Comparison of ENCODE assay signal across 8 cellular contexts in genomic region chr7:35800718-35801391, GRCh38. TPM values are rescaled to one million over a fixed set of nuclear protein-coding genes. Genes with fewer than 3 reads are reported as not detected.
DNase-seq lines count a peak whose midpoint lies in the region; TF ChIP-seq lines count a peak whose summit lies in the region.

Gene SEPTIN7, plus strand, starts transcription at chr7:35801057. Its CDS starts 153 bp downstream, at chr7:35801210.

- TF ChIP-seq CTCF in H9 (conservative IDR thresholded peaks at IDR 0.05) (no peak), fibroblast of pulmonary artery (IDR thresholded peaks at IDR 0.05; ENCODE audit: low read length, missing control alignments) (no peak), nephron (IDR thresholded peaks at IDR 0.05; ENCODE audit: unreplicated experiment in 3 of 3) (no peak)

- H4K91ac ChIP-seq in H9 (ENCODE audit: insufficient read length, low read depth, low read length) = peak within 1 kb of the TSS; percentile 90

- no peak within 1 kb of the TSS for H3K23ac ChIP-seq in H9 (ENCODE audit: insufficient read length, low read depth, low read length)

- H4K20me1 ChIP-seq in H9 (ENCODE audit: control insufficient read depth, insufficient read depth, insufficient read length) = no peaks in the 10 kb centered on the region

- peaks cover 4% of the 10 kb centered on the region for H3K23me2 ChIP-seq in H9 (ENCODE audit: insufficient read length, low read depth, low read length, poor library complexity, severe bottlenecking)

- H2BK120ac ChIP-seq in H9 (ENCODE audit: low read depth, low read length, poor library complexity, severe bottlenecking) = peak within 1 kb of the TSS; percentile 82

- H3K79me1 ChIP-seq in H9 (ENCODE audit: insufficient read depth, low read depth, low read length, poor library complexity, severe bottlenecking) = peaks cover 1% of the 10 kb centered on the region

- H3K4ac ChIP-seq in H9 (ENCODE audit: low read depth, low read length) = no peak within 1 kb of the TSS; the same call in 1 of the 2 replicates

- H3K27ac Mint-ChIP-seq in H9 (peak within 1 kb of the TSS; percentile 98 to 100 (median 100)), nephron (peak within 1 kb of the TSS; percentile 100)
- H3K27ac Mint-ChIP-seq in stimulated activated naive CD8-positive, alpha-beta T cell treated with anti-CD3 and anti-CD28 coated beads, Interleukin-15, Interleukin-2, amounts not matched to agents 100 ng/mL and 50 ng/mL, for 24 hours = peak within 1 kb of the TSS; percentile 98

- H3K27me3 Mint-ChIP-seq in H9 (ENCODE audit: low read depth) (no peaks in the 10 kb centered on the region), nephron (ENCODE audit: low read depth) (no peaks in the 10 kb centered on the region)
- no peaks in the 10 kb centered on the region for H3K27me3 Mint-ChIP-seq in stimulated activated naive CD8-positive, alpha-beta T cell treated with anti-CD3 and anti-CD28 coated beads, Interleukin-15, Interleukin-2, amounts not matched to agents 100 ng/mL and 50 ng/mL, for 24 hours

- no CpG with 5 or more reads among the region's 62 CpGs for WGBS in H9 (ENCODE audit: extremely low coverage, insufficient read length, low lambda C conversion rate)

- H2BK5ac ChIP-seq in H9 (ENCODE audit: insufficient read length, low read length) = peak within 1 kb of the TSS; percentile 79

- H3K9me3 ChIP-seq in H9 (ENCODE audit: control insufficient read depth, low read depth, low read length) (no peaks in the 10 kb centered on the region), MG63 (no peaks in the 10 kb centered on the region)

- H2BK20ac ChIP-seq in H9 (ENCODE audit: low read depth, low read length, poor library complexity, severe bottlenecking) = no peak within 1 kb of the TSS

- H3K14ac ChIP-seq in H9 (ENCODE audit: insufficient read depth, low read length) = peak within 1 kb of the TSS; percentile 98

- H3T11ph ChIP-seq in H9 (ENCODE audit: low read length) = peak within 1 kb of the TSS; percentile 47

- no peaks in the 10 kb centered on the region for H3K27me3 ChIP-seq in H9 (ENCODE audit: insufficient read depth, low read length)
- H3K27me3 ChIP-seq in MG63 = no peaks in the 10 kb centered on the region

- peak within 1 kb of the TSS; percentile 95 for H3K56ac ChIP-seq in H9 (ENCODE audit: insufficient read length, low read depth, low read length)

- H3K4me1 Mint-ChIP-seq in H9 = peaks cover 33 to 35% of the 10 kb centered on the region in 2 experiments
- H3K4me1 Mint-ChIP-seq in nephron = peaks cover 47% of the 10 kb centered on the region
- peaks cover 43% of the 10 kb centered on the region for H3K4me1 Mint-ChIP-seq in stimulated activated naive CD8-positive, alpha-beta T cell treated with anti-CD3 and anti-CD28 coated beads, Interleukin-15, Interleukin-2, amounts not matched to agents 100 ng/mL and 50 ng/mL, for 24 hours (ENCODE audit: low read depth)

- H3K4me3 Mint-ChIP-seq in H9 (peak within 1 kb of the TSS; percentile 94 to 96), nephron (peak within 1 kb of the TSS; percentile 98 to 99 (median 99))
- H3K4me3 Mint-ChIP-seq in stimulated activated naive CD8-positive, alpha-beta T cell treated with anti-CD3 and anti-CD28 coated beads, Interleukin-15, Interleukin-2, amounts not matched to agents 100 ng/mL and 50 ng/mL, for 24 hours = peak within 1 kb of the TSS; percentile 95

- peaks cover 5% of the 10 kb centered on the region; the same call in 1 of the 2 replicates for H3K4me1 ChIP-seq in H9 (ENCODE audit: insufficient read depth, low read length)

- peaks cover 3% of the 10 kb centered on the region for H3K36me3 ChIP-seq in MG63

- H3K18ac ChIP-seq in H9 (ENCODE audit: insufficient read length, low read depth, low read length) = peak within 1 kb of the TSS; percentile 97

- peak; percentile 99 for DNase-seq in ELR (ENCODE audit: low read depth)
- DNase-seq in H9 = peak; percentile 99
- peak; percentile 99 for DNase-seq in MG63
- peak; percentile 96 for DNase-seq in SHP77 treated with DMSO at 0.1 percent for 48 hours (lab: John Stamatoyannopoulos, UW)
- peak; percentile 100 for DNase-seq in activated effector memory CD4-positive, alpha-beta T cell treated with anti-CD3 and anti-CD28 coated beads, Interleukin-2, amount 50 U/mL, for 16 hours
- DNase-seq in fibroblast of pulmonary artery (ENCODE audit: low read depth) = peak; percentile 99

- H2BK12ac ChIP-seq in H9 (ENCODE audit: insufficient read length, low read depth, low read length) = peak within 1 kb of the TSS; percentile 89

- H4K5ac ChIP-seq in H9 (ENCODE audit: insufficient read length, low read depth, low read length) = peak within 1 kb of the TSS; percentile 93

- H3K4me2 ChIP-seq in H9 (ENCODE audit: insufficient read depth, insufficient read length, low read length) = peak within 1 kb of the TSS; percentile 69

- peak within 1 kb of the TSS; percentile 41 for H2AFZ ChIP-seq in H9 (ENCODE audit: low read length)

- peaks cover 29% of the 10 kb centered on the region for H3K79me2 ChIP-seq in H9 (ENCODE audit: insufficient read depth, low read length)

- no peak within 1 kb of the TSS for H2BK15ac ChIP-seq in H9 (ENCODE audit: low read depth, low read length)

- H3K9ac ChIP-seq in H9 (ENCODE audit: extremely low read depth, insufficient read length, low read length) = peak within 1 kb of the TSS; percentile 95

- no peak within 1 kb of the TSS for H2AK5ac ChIP-seq in H9 (ENCODE audit: insufficient read length, low read length)

- H3K9me3 Mint-ChIP-seq in H9 (no peaks in the 10 kb centered on the region), nephron (no peaks in the 10 kb centered on the region)
- no peaks in the 10 kb centered on the region for H3K9me3 Mint-ChIP-seq in stimulated activated naive CD8-positive, alpha-beta T cell treated with anti-CD3 and anti-CD28 coated beads, Interleukin-15, Interleukin-2, amounts not matched to agents 100 ng/mL and 50 ng/mL, for 24 hours

- H3K4me3 ChIP-seq in MG63 (peak within 1 kb of the TSS; percentile 96), fibroblast of pulmonary artery (replicated peaks; ENCODE audit: low read depth, low read length) (peak within 1 kb of the TSS; percentile 80)

- peaks cover 0 to 3% (median 0%) of the 10 kb centered on the region in 3 experiments; a peak in 1 of 7 replicates for H3K36me3 Mint-ChIP-seq in H9 (ENCODE audit: insufficient read depth in 1 of 3, low read depth in 3 of 3)
- H3K36me3 Mint-ChIP-seq in nephron (ENCODE audit: low read depth) = peaks cover 11% of the 10 kb centered on the region
- peaks cover 24% of the 10 kb centered on the region for H3K36me3 Mint-ChIP-seq in stimulated activated naive CD8-positive, alpha-beta T cell treated with anti-CD3 and anti-CD28 coated beads, Interleukin-15, Interleukin-2, amounts not matched to agents 100 ng/mL and 50 ng/mL, for 24 hours (ENCODE audit: low read depth)

- no peak within 1 kb of the TSS for H4K8ac ChIP-seq in H9 (replicated peaks; ENCODE audit: insufficient read length, low read depth, low read length)

- H3K27ac ChIP-seq in H9 (ENCODE audit: insufficient read length, low read depth, low read length) = peak within 1 kb of the TSS; percentile 86

RNA-seq across cellular contexts. Expression of gene SEPTIN7, which starts in this region (rescaled TPM):
- total RNA-seq in H9 (2021) = 184 and 188 TPM in 2 replicates
- 284 and 471 TPM in 2 replicates for total RNA-seq in MG63 (2014; rRNA removed; shearing (Covaris generic); ENCODE audit: low replicate concordance)

Comparison
In these comparisons a context has a peak if more than half of its experiments do, and no peak if none do; other contexts are left out.
1. Peak in every context shown above with its lines: DNase-seq, H3K4me3 ChIP-seq and H3K27ac ChIP-seq.